ENCODE assay signal across 9 cellular contexts in genomic region chr17:66441012-66441703, GRCh38.
DNase-seq lines count a peak whose midpoint lies in the region; ATAC-seq and TF ChIP-seq lines count a peak whose summit lies in the region.
"Had no signal": no experiment of that assay in that cellular context is flagged by ENCODE, and none has a peak within 500 bp of the region (broad histone marks: within the 10 kb centered on the region; RNA-seq: fewer than 3 reads in every experiment).

No MANE protein-coding gene starts in this region.

- intact Hi-C loops in naive thymus-derived CD4-positive, alpha-beta T cell (cut with micrococcal nuclease) = no loop called here
- intact Hi-C loops in Caco-2 (cut with micrococcal nuclease; ENCODE audit: unreplicated experiment) = no loop called here

- H3K27ac ChIP-seq in HEK293 (ENCODE audit: extremely low read depth, low read depth, low read length) (0 out of 2 replicates have a peak overlapping the region, but pooled peaks have one; percentile 9), MM.1S (ENCODE audit: low read length) (peak overlapping the region; percentile 98)
- no peak overlapping the region for H3K27ac ChIP-seq in naive thymus-derived CD4-positive, alpha-beta T cell (ENCODE audit: low read depth, low read length)

- peak; percentile 88 for ATAC-seq in GM18858 (IDR thresholded peaks at IDR 0.05; ENCODE audit: unreplicated experiment)
- ATAC-seq in naive thymus-derived CD4-positive, alpha-beta T cell = peak; percentile 38

- peak overlapping the region in 8 of 10 donors; percentile 1 to 71 (median 54) for H3K4me3 Mint-ChIP-seq in naive thymus-derived CD4-positive, alpha-beta T cell
- H3K4me3 Mint-ChIP-seq in Caco-2 (ENCODE audit: unreplicated experiment) = no peak overlapping the region
- H3K4me3 Mint-ChIP-seq: nephron had no signal

- H3K9me3 ChIP-seq in HEK293 (ENCODE audit: control insufficient read depth, insufficient read depth, low read depth, low read length) = no peaks in the 10 kb centered on the region
- H3K9me3 ChIP-seq in MM.1S (replicated peaks; ENCODE audit: insufficient read depth, low read length) = no peaks in the 10 kb centered on the region
- no peaks in the 10 kb centered on the region for H3K9me3 ChIP-seq in naive thymus-derived CD4-positive, alpha-beta T cell (ENCODE audit: control insufficient read depth in 2 of 3, low read length in 3 of 3)
- H3K9me3 ChIP-seq in Caco-2 = no peaks in the 10 kb centered on the region

- no TSS peak for BruUV-seq in Caco-2 (replicated peaks; lab: Mats Ljungman, UMichigan)

- H3K27me3 ChIP-seq in MM.1S (replicated peaks; ENCODE audit: insufficient read depth, low read length) (no peaks in the 10 kb centered on the region), Caco-2 (replicated peaks; ENCODE audit: control insufficient read depth, insufficient read depth, low read length) (no peaks in the 10 kb centered on the region), H7 (ENCODE audit: control insufficient read depth, insufficient read depth, low read length) (no peaks in the 10 kb centered on the region)
- H3K27me3 ChIP-seq in naive thymus-derived CD4-positive, alpha-beta T cell (ENCODE audit: control insufficient read depth in 2 of 2, insufficient read depth in 2 of 2, low read length in 2 of 2) = no peaks in the 10 kb centered on the region

- peaks cover 0 to 3% (median 0%) of the 10 kb centered on the region in 11 donors for H3K9me3 Mint-ChIP-seq in naive thymus-derived CD4-positive, alpha-beta T cell
- no peaks in the 10 kb centered on the region for H3K9me3 Mint-ChIP-seq in Caco-2 (ENCODE audit: unreplicated experiment)
- H3K9me3 Mint-ChIP-seq: nephron had no signal

- no peaks in the 10 kb centered on the region for H3K27me3 Mint-ChIP-seq in naive thymus-derived CD4-positive, alpha-beta T cell
- no peaks in the 10 kb centered on the region for H3K27me3 Mint-ChIP-seq in Caco-2 (ENCODE audit: insufficient read depth, unreplicated experiment)

- POLR2A ChIA-PET in HEK293 (lab: Yijun Ruan, JAX) = interaction anchor here (0.6 kb wide), 1 partner anchor 170 kb away, joined by 3 read pairs; no protein-coding TSS in a partner anchor
- POLR2A ChIA-PET in naive thymus-derived CD4-positive, alpha-beta T cell (lab: Charles Lee) = interaction anchor here (0.6 kb wide), 1 partner anchor 11 kb away, joined by 3 read pairs; no protein-coding TSS in a partner anchor
- POLR2A ChIA-PET in Caco-2 (lab: Charles Lee) = interaction anchor here (0.6 kb wide), 1 partner anchor 17 kb away, joined by 4 read pairs; no protein-coding TSS in a partner anchor

- no peak overlapping the region for H3K4me3 ChIP-seq in HEK293 (ENCODE audit: low read depth, low read length)
- H3K4me3 ChIP-seq in MM.1S (ENCODE audit: low read length) = peak overlapping the region; percentile 46
- H3K4me3 ChIP-seq in naive thymus-derived CD4-positive, alpha-beta T cell (ENCODE audit: low read length) = no peak overlapping the region
- H3K4me3 ChIP-seq in Caco-2 (ENCODE audit: low read depth, low read length) = no peak overlapping the region
- H3K4me3 ChIP-seq in H7 (ENCODE audit: insufficient read depth, low read depth, low read length) = no peak overlapping the region

- H3K4me2 ChIP-seq in MM.1S (ENCODE audit: low read depth, low read length) = peak overlapping the region; percentile 76

- 0 out of 2 replicates have a peak, but pooled peaks cover 6% of the 10 kb centered on the region for H3K4me1 ChIP-seq in HEK293 (ENCODE audit: control insufficient read depth, insufficient read depth, low read length)
- peaks cover 70% of the 10 kb centered on the region for H3K4me1 ChIP-seq in MM.1S (ENCODE audit: low read length)
- H3K4me1 ChIP-seq in naive thymus-derived CD4-positive, alpha-beta T cell (ENCODE audit: control insufficient read depth in 2 of 2, insufficient read depth in 2 of 2, low read length in 2 of 2) = peaks cover 0 to 31% of the 10 kb centered on the region in 2 donors
- peaks cover 19% of the 10 kb centered on the region for H3K4me1 ChIP-seq in Caco-2

- TF ChIP-seq CTCF in HEK293 (tag by site-specific recombination; IDR thresholded peaks at IDR 0.05) = no peak
- no peak for TF ChIP-seq CTCF in MM.1S (IDR thresholded peaks at IDR 0.05; ENCODE audit: low read length)
- TF ChIP-seq CTCF in Caco-2 (IDR thresholded peaks at IDR 0.05; ENCODE audit: insufficient read depth in 1 of 2, low read depth in 1 of 2, low read length in 1 of 2, severe bottlenecking in 1 of 2, unreplicated experiment in 1 of 2) = no peak

- H3F3A ChIP-seq in MM.1S (ENCODE audit: insufficient read depth, low read length) = peaks cover 39% of the 10 kb centered on the region

- peak overlapping the region in 8 of 9 donors; percentile 27 to 86 (median 70) for H3K27ac Mint-ChIP-seq in naive thymus-derived CD4-positive, alpha-beta T cell
- H3K27ac Mint-ChIP-seq in Caco-2 (ENCODE audit: unreplicated experiment) = no peak overlapping the region
- H3K27ac Mint-ChIP-seq: nephron had no signal

- H3K36me3 Mint-ChIP-seq in naive thymus-derived CD4-positive, alpha-beta T cell = peaks cover 13 to 40% (median 22%) of the 10 kb centered on the region in 5 donors
- H3K36me3 Mint-ChIP-seq in Caco-2 (ENCODE audit: insufficient read depth, unreplicated experiment) = peaks cover 6% of the 10 kb centered on the region

- DNase-seq in MM.1S (peak; percentile 92), Caco-2 (no peak), DMS 273 treated with DMSO at 0.1 percent for 48 hours (lab: John Stamatoyannopoulos, UW) (no peak), iPS-NIHi11 (ENCODE audit: low spot score) (no peak), H7 (no peak)
- DNase-seq in naive thymus-derived CD4-positive, alpha-beta T cell = no peak

- H3K79me2 ChIP-seq in MM.1S (ENCODE audit: low read length) = peaks cover 38% of the 10 kb centered on the region

- H3K9me2 ChIP-seq in MM.1S (replicated peaks; ENCODE audit: insufficient read depth, low read length) = no peaks in the 10 kb centered on the region

- CTCF ChIA-PET in HEK293 (lab: Yijun Ruan, JAX) = interaction anchor here (0.6 kb wide), 1 partner anchor 643 kb away, joined by 3 read pairs; no protein-coding TSS in a partner anchor
- CTCF ChIA-PET in naive thymus-derived CD4-positive, alpha-beta T cell (lab: Charles Lee) = interaction anchor here (0.7 kb wide), 1 partner anchor 239 kb away, joined by 4 read pairs; no protein-coding TSS in a partner anchor
- CTCF ChIA-PET in Caco-2 (lab: Charles Lee) = no interaction called here

- no peaks in the 10 kb centered on the region for H4K20me1 ChIP-seq in MM.1S (ENCODE audit: insufficient read depth, low read length)

- peak overlapping the region; percentile 76 for H3K9ac ChIP-seq in MM.1S (ENCODE audit: low read length)

- H3K36me3 ChIP-seq in HEK293 (ENCODE audit: control insufficient read depth in 2 of 2, insufficient read depth in 1 of 2, low read length in 2 of 2) (no peaks in the 10 kb centered on the region), MM.1S (replicated peaks; ENCODE audit: insufficient read depth, low read length) (no peaks in the 10 kb centered on the region), Caco-2 (ENCODE audit: control insufficient read depth, insufficient read depth, low read length) (no peaks in the 10 kb centered on the region), H7 (replicated peaks; ENCODE audit: control insufficient read depth, insufficient read depth, low read length) (no peaks in the 10 kb centered on the region)
- H3K36me3 ChIP-seq in naive thymus-derived CD4-positive, alpha-beta T cell (ENCODE audit: control insufficient read depth in 2 of 3, insufficient read depth in 3 of 3, low read length in 3 of 3) = peaks cover 0 to 4% (median 0%) of the 10 kb centered on the region in 3 experiments

- H3K4me1 Mint-ChIP-seq in naive thymus-derived CD4-positive, alpha-beta T cell = peaks cover 22 to 64% (median 53%) of the 10 kb centered on the region in 7 donors
- H3K4me1 Mint-ChIP-seq in Caco-2 (ENCODE audit: low read depth, unreplicated experiment) = peaks cover 30% of the 10 kb centered on the region

- H2AFZ ChIP-seq in MM.1S (ENCODE audit: low read length) = 0 out of 2 replicates have a peak overlapping the region, but pooled peaks have one; percentile 18

TF ChIP-seq in HEK293, 187 proteins besides CTCF, POLR2A, EP300 and RAD21 (continues in another document):
- TF ChIP-seq ZNF514 (tag by site-specific recombination; IDR thresholded peaks at IDR 0.05) (no peak), SETDB1 (IDR thresholded peaks at IDR 0.05; ENCODE audit: insufficient read length, low read length) (no peak), PRDM10 (tag by site-specific recombination; IDR thresholded peaks at IDR 0.05) (no peak), ZBTB26 (tag by site-specific recombination; optimal IDR thresholded peaks at IDR 0.05) (no peak)
